In genomic region chr7:84372155-84372621, GRCh38 we compare ENCODE assay signal across 8 cellular contexts.
DNase-seq lines count a peak whose midpoint lies in the region; ATAC-seq and TF ChIP-seq lines count a peak whose summit lies in the region.
"Had no signal": no experiment of that assay in that cellular context is flagged by ENCODE, and none has a peak within 500 bp of the region (broad histone marks: within the 10 kb centered on the region; RNA-seq: fewer than 3 reads in every experiment).

No MANE protein-coding gene starts in this region.

- H3K36me3 ChIP-seq in GM23248 (ENCODE audit: low read depth) (no peaks in the 10 kb centered on the region), esophagus squamous epithelium (no peaks in the 10 kb centered on the region), body of pancreas (replicated peaks in 1 of 2; ENCODE audit: insufficient read depth in 1 of 2, low read depth in 2 of 2) (no peaks in the 10 kb centered on the region)

- H3K4me1 ChIP-seq in GM23248 (ENCODE audit: insufficient read depth): peaks cover 27% of the 10 kb centered on the region
- H3K4me1 ChIP-seq in esophagus squamous epithelium: no peaks in the 10 kb centered on the region
- H3K4me1 ChIP-seq in body of pancreas: no peaks in the 10 kb centered on the region

- H3K27me3 ChIP-seq in GM23248 (replicated peaks; ENCODE audit: insufficient read depth) (no peaks in the 10 kb centered on the region), esophagus squamous epithelium (no peaks in the 10 kb centered on the region), body of pancreas (no peaks in the 10 kb centered on the region)

- 0 to 2% methylated on average over 3 of the region's 3 CpGs for WGBS in GM23248 (ENCODE audit: low coverage in 1 of 2, low lambda C conversion rate in 2 of 2, missing lambda C conversion rate in 2 of 2), 2 experiments
- 43 to 44% methylated on average over 3 of the region's 3 CpGs for WGBS in esophagus squamous epithelium, 2 donors
- 55 to 57% methylated on average over 3 of the region's 3 CpGs for WGBS in body of pancreas, 2 donors

- H3K4me2 ChIP-seq in GM23248 (ENCODE audit: unreplicated experiment): peak overlapping the region; percentile 82

- no peak for ATAC-seq in body of pancreas

- H3K79me2 ChIP-seq in GM23248 (ENCODE audit: insufficient read depth): no peaks in the 10 kb centered on the region

- TF ChIP-seq CTCF in epithelial cell of esophagus (IDR thresholded peaks at IDR 0.05; ENCODE audit: insufficient read depth, low read depth, low read length, missing control alignments): no peak
- no peak for TF ChIP-seq CTCF in retinal pigment epithelial cell (conservative IDR thresholded peaks at IDR 0.05; ENCODE audit: low read depth, low read length)
- no peak for TF ChIP-seq CTCF in esophagus squamous epithelium (IDR thresholded peaks at IDR 0.05)
- no peak for TF ChIP-seq CTCF in body of pancreas (IDR thresholded peaks at IDR 0.05)

- no peaks in the 10 kb centered on the region for H3K9me3 ChIP-seq in GM23248 (ENCODE audit: low read depth)
- no peaks in the 10 kb centered on the region for H3K9me3 ChIP-seq in esophagus squamous epithelium
- no peaks in the 10 kb centered on the region for H3K9me3 ChIP-seq in body of pancreas

- H3F3A ChIP-seq in GM23248 (ENCODE audit: insufficient read depth): peaks cover 17% of the 10 kb centered on the region

- H4K20me1 ChIP-seq in GM23248 (ENCODE audit: insufficient read depth): no peaks in the 10 kb centered on the region

- H3K4me3 ChIP-seq in GM23248: peak overlapping the region; percentile 53
- H3K4me3 ChIP-seq in epithelial cell of esophagus (ENCODE audit: low read length): no peak overlapping the region
- H3K4me3 ChIP-seq in retinal pigment epithelial cell (ENCODE audit: low read length): no peak overlapping the region
- no peak overlapping the region for H3K4me3 ChIP-seq in esophagus squamous epithelium
- H3K4me3 ChIP-seq in body of pancreas: no peak overlapping the region

- H3K9ac ChIP-seq in GM23248: peak overlapping the region; percentile 54

- in situ Hi-C loops in GM23248 (cut with MboI): no loop called here

- TF ChIP-seq POLR2A in esophagus squamous epithelium (IDR thresholded peaks at IDR 0.05) (no peak), body of pancreas (IDR thresholded peaks at IDR 0.05) (no peak)

- no peaks in the 10 kb centered on the region for H3K9me2 ChIP-seq in GM23248 (ENCODE audit: insufficient read depth)

- DNase-seq in GM23248 (peak; percentile 96), NCI-H82 treated with DMSO at 0.1 percent for 48 hours (lab: John Stamatoyannopoulos, UW; ENCODE audit: unreplicated experiment) (peak; percentile 88), epithelial cell of esophagus (ENCODE audit: low read depth) (peak; percentile 80), retinal pigment epithelial cell (ENCODE audit: low read depth) (peak; percentile 89), esophagus squamous epithelium (lab: John Stamatoyannopoulos, UW) (no peak), body of pancreas (no peak), pons (ENCODE audit: low spot score) (no peak)
- DNase-seq: amygdala had no signal

- H2AFZ ChIP-seq in GM23248: peak overlapping the region; percentile 73

- peak overlapping the region; percentile 85 for H3K27ac ChIP-seq in GM23248
- no peak overlapping the region for H3K27ac ChIP-seq in esophagus squamous epithelium
- H3K27ac ChIP-seq in body of pancreas: no peak overlapping the region

- intact Hi-C loops in esophagus squamous epithelium (cut with DNase I): no loop called here
- intact Hi-C loops in body of pancreas (cut with DNase I): no loop called here

Comparison
In these comparisons a context has a peak if more than half of its experiments do, and no peak if none do; other contexts are left out.
1. DNase-seq: peak in GM23248 (single experiment), NCI-H82 treated with DMSO at 0.1 percent for 48 hours (single experiment), epithelial cell of esophagus (single experiment) and retinal pigment epithelial cell (single experiment); none in esophagus squamous epithelium (single experiment), body of pancreas (0 of 4) and pons (single experiment).